14 cellular contexts compared by ENCODE assay signal in genomic region chr2:64393611-64394010, GRCh38.
DNase-seq lines count a peak whose midpoint lies in the region; ATAC-seq and TF ChIP-seq lines count a peak whose summit lies in the region.
"Had no signal": no experiment of that assay in that cellular context is flagged by ENCODE, and none has a peak within 500 bp of the region (broad histone marks: within the 10 kb centered on the region; RNA-seq: fewer than 3 reads in every experiment).

No MANE protein-coding gene starts in this region.

- no peak overlapping the region for H3K4me3 ChIP-seq in PC-3 (ENCODE audit: low read length)
- H3K4me3 ChIP-seq in colonic mucosa: no peak overlapping the region
- no peak overlapping the region for H3K4me3 ChIP-seq in right lobe of liver
- H3K4me3 ChIP-seq in suprapubic skin: no peak overlapping the region
- H3K4me3 ChIP-seq in mucosa of descending colon: no peak overlapping the region
- H3K4me3 ChIP-seq: HAP-1 had no signal

- H3K36me3 ChIP-seq in PC-3 (ENCODE audit: low read depth, low read length) (no peaks in the 10 kb centered on the region), colonic mucosa (no peaks in the 10 kb centered on the region), right lobe of liver (no peaks in the 10 kb centered on the region), suprapubic skin (no peaks in the 10 kb centered on the region), mucosa of descending colon (ENCODE audit: low read depth) (no peaks in the 10 kb centered on the region)
- H3K36me3 ChIP-seq: HAP-1 had no signal

- peak; percentile 12 for DNase-seq in PC-3
- peak; percentile 7 for DNase-seq in colonic mucosa
- no peak for DNase-seq in right lobe of liver
- no peak for DNase-seq in suprapubic skin (ENCODE audit: low spot score in 2 of 2)
- DNase-seq in NCI-H748 (lab: John Stamatoyannopoulos, UW; ENCODE audit: unreplicated experiment): no peak
- DNase-seq in mucosa of descending colon: no peak
- DNase-seq: C1 segment of cervical spinal cord; Calu3; CD4-positive, alpha-beta T cell; DMS 273 treated with DMSO at 0.1 percent for 48 hours; DMS79; GOT3 had no signal

- intact Hi-C loops in PC-3 (cut with micrococcal nuclease) (no loop called here), colonic mucosa (cut with DNase I) (no loop called here), right lobe of liver (cut with DNase I) (no loop called here), mucosa of descending colon (cut with DNase I, micrococcal nuclease) (no loop called here)

- H3K9me2 ChIP-seq in PC-3 (replicated peaks; ENCODE audit: low read length): no peaks in the 10 kb centered on the region

- 88% methylated on average over 1 of the region's 1 CpG for WGBS in right lobe of liver (ENCODE audit: insufficient coverage, low coverage, low lambda C conversion rate, missing lambda C conversion rate)
- WGBS in suprapubic skin: 61% methylated on average over 1 of the region's 1 CpG

- no peaks in the 10 kb centered on the region for H3F3A ChIP-seq in PC-3 (ENCODE audit: low read length, unreplicated experiment)

- H3K79me2 ChIP-seq in PC-3 (ENCODE audit: low read length): no peaks in the 10 kb centered on the region

- TF ChIP-seq POLR2A in right lobe of liver (IDR thresholded peaks at IDR 0.05) (no peak), suprapubic skin (IDR thresholded peaks at IDR 0.05) (no peak)

- H3K4me1 ChIP-seq in PC-3 (ENCODE audit: insufficient read depth, low read length): no peaks in the 10 kb centered on the region
- no peaks in the 10 kb centered on the region for H3K4me1 ChIP-seq in colonic mucosa
- peaks cover 0 to 43% (median 21%) of the 10 kb centered on the region in 4 donors for H3K4me1 ChIP-seq in right lobe of liver
- H3K4me1 ChIP-seq in suprapubic skin: peaks cover 14% of the 10 kb centered on the region
- H3K4me1 ChIP-seq in mucosa of descending colon (ENCODE audit: low read depth): peaks cover 6% of the 10 kb centered on the region
- H3K4me1 ChIP-seq: HAP-1 had no signal

- H3K27me3 ChIP-seq in PC-3 (ENCODE audit: low read length) (no peaks in the 10 kb centered on the region), colonic mucosa (no peaks in the 10 kb centered on the region), right lobe of liver (no peaks in the 10 kb centered on the region), suprapubic skin (no peaks in the 10 kb centered on the region)

- H3K4me2 ChIP-seq in PC-3 (ENCODE audit: low read length): no peak overlapping the region

- H3K9me3 ChIP-seq in PC-3 (ENCODE audit: low read length) (no peaks in the 10 kb centered on the region), colonic mucosa (no peaks in the 10 kb centered on the region), right lobe of liver (no peaks in the 10 kb centered on the region), suprapubic skin (no peaks in the 10 kb centered on the region), mucosa of descending colon (no peaks in the 10 kb centered on the region)
- H3K9me3 ChIP-seq: HAP-1 had no signal

- H3K9ac ChIP-seq in PC-3 (ENCODE audit: low read length): no peak overlapping the region
- H3K9ac ChIP-seq in colonic mucosa (ENCODE audit: low read depth in 2 of 2, low read length in 2 of 2): no peak overlapping the region

- H2AFZ ChIP-seq in PC-3 (ENCODE audit: low read length): no peak overlapping the region

- CTCF ChIA-PET in PC-3 (lab: Charles Lee): no interaction called here

- H3K27ac ChIP-seq in PC-3 (ENCODE audit: low read length) (no peak overlapping the region), colonic mucosa (no peak overlapping the region), right lobe of liver (peak overlapping the region in 2 of 3 donors; percentile 9 to 50), suprapubic skin (peak overlapping the region; percentile 48)

- ATAC-seq in PC-3: no peak
- ATAC-seq in right lobe of liver: no peak
- no peak for ATAC-seq in HG02588 (IDR thresholded peaks at IDR 0.05; ENCODE audit: unreplicated experiment)
- ATAC-seq in mucosa of descending colon: no peak

- no peaks in the 10 kb centered on the region for H4K20me1 ChIP-seq in PC-3 (ENCODE audit: low read length)

- TF ChIP-seq CTCF in PC-3 (conservative IDR thresholded peaks at IDR 0.05; ENCODE audit: low read depth, low read length) (no peak), colonic mucosa (IDR thresholded peaks at IDR 0.05) (no peak), right lobe of liver (IDR thresholded peaks at IDR 0.05) (no peak), suprapubic skin (IDR thresholded peaks at IDR 0.05) (no peak), mucosa of descending colon (IDR thresholded peaks at IDR 0.05) (no peak)

- no TSS peak for BruUV-seq in PC-3 (replicated peaks; lab: Mats Ljungman, UMichigan)

- POLR2A ChIA-PET in PC-3 (lab: Charles Lee; ENCODE audit: unreplicated experiment): no interaction called here

- no peak for TF ChIP-seq EP300 in suprapubic skin (IDR thresholded peaks at IDR 0.05)

Comparison
In these comparisons a context has a peak if more than half of its experiments do, and no peak if none do; other contexts are left out.
1. DNase-seq: peak in PC-3 (single experiment) and colonic mucosa (single experiment); none in right lobe of liver (0 of 3), suprapubic skin (0 of 2), NCI-H748 (single experiment) and mucosa of descending colon (0 of 3).
2. H3K27ac ChIP-seq: peak in right lobe of liver (2 of 3) and suprapubic skin (single experiment); none in PC-3 (single experiment) and colonic mucosa (single experiment).